ENCODE assay signal across 25 cellular contexts in genomic region chr15:90735929-90736328, GRCh38. TPM values are rescaled to one million over a fixed set of nuclear protein-coding genes. Genes with fewer than 3 reads are reported as not detected.
DNase-seq lines count a peak whose midpoint lies in the region; FAIRE-seq and TF ChIP-seq lines count a peak whose summit lies in the region.
"Had no signal": no experiment of that assay in that cellular context is flagged by ENCODE, and none has a peak within 500 bp of the region (broad histone marks: within the 10 kb centered on the region; RNA-seq: fewer than 3 reads in every experiment).

No MANE protein-coding gene starts in this region.

- DNase-seq in EH (ENCODE audit: low read depth): peak; percentile 19
- DNase-seq in GM18507 (ENCODE audit: extremely low spot score, insufficient read length, low read depth): no peak
- peak; percentile 41 for DNase-seq in choroid plexus epithelial cell (ENCODE audit: low read depth)
- DNase-seq in mesendoderm: peak; percentile 27
- no peak for DNase-seq in occipital lobe (lab: John Stamatoyannopoulos, UW)
- DNase-seq in SKM-1 treated with dmso at 0.1 percent for 144 hours (lab: John Stamatoyannopoulos, UW; ENCODE audit: unreplicated experiment): no peak
- DNase-seq in activated naive CD8-positive, alpha-beta T cell treated with anti-CD3 and anti-CD28 coated beads for 36 hours: no peak
- DNase-seq: Calu3; CD8-positive, alpha-beta memory T cell; DMS153; GDM1; KBM-7; NCI-H1092 treated with DMSO at 0.1 percent for 48 hours; NCI-H1436 treated with DMSO at 0.1 percent for 48 hours; NCI-H2029; NCI-H226; NCI-H510A treated with DMSO at 0.1 percent for 48 hours; NCI-H748 treated with DMSO at 0.1 percent for 48 hours; NK-92 treated with Interleukin-12 subunit alpha and Interleukin-12 subunit beta, amount 100 ng/mL, for 24 hours; Peyer's patch had no signal

- no peaks in the 10 kb centered on the region for H3K36me3 ChIP-seq in mesendoderm (ENCODE audit: control insufficient read depth, insufficient read depth, low read length)
- H3K36me3 ChIP-seq: Peyer's patch had no signal

- peaks cover 1% of the 10 kb centered on the region for H3K79me2 ChIP-seq in mesendoderm (ENCODE audit: control insufficient read depth, insufficient read depth, low read length)

- no peak overlapping the region for H3K4me2 ChIP-seq in mesendoderm (ENCODE audit: low read length)
- H3K4me2 ChIP-seq: GM23338 had no signal

- TF ChIP-seq CTCF in choroid plexus epithelial cell (conservative IDR thresholded peaks at IDR 0.05; ENCODE audit: low read depth, low read length): no peak

- no peak overlapping the region for H3K23ac ChIP-seq in mesendoderm (ENCODE audit: low read length)

- H3K4me1 Mint-ChIP-seq in activated naive CD8-positive, alpha-beta T cell treated with anti-CD3 and anti-CD28 coated beads for 36 hours: peaks cover 13% of the 10 kb centered on the region
- H3K4me1 Mint-ChIP-seq: GM23338 had no signal

- no CpG with 5 or more reads among the region's 1 CpG for WGBS in mesendoderm (ENCODE audit: extremely low coverage, insufficient coverage, low lambda C conversion rate)

- no peak overlapping the region for H3K27ac ChIP-seq in mesendoderm (ENCODE audit: low read depth, low read length)
- H3K27ac ChIP-seq: C4-2B, HL-60, Peyer's patch had no signal

- no peaks in the 10 kb centered on the region for H3K27me3 ChIP-seq in mesendoderm (ENCODE audit: insufficient read depth, low read length, poor library complexity)
- H3K27me3 ChIP-seq: Peyer's patch had no signal

- H3K56ac ChIP-seq in mesendoderm (ENCODE audit: low read length): no peak overlapping the region

- no peaks in the 10 kb centered on the region for H3K27me3 Mint-ChIP-seq in activated naive CD8-positive, alpha-beta T cell treated with anti-CD3 and anti-CD28 coated beads for 36 hours
- H3K27me3 Mint-ChIP-seq: CD8-positive, alpha-beta memory T cell had no signal

- peaks cover 8% of the 10 kb centered on the region for H3K9me3 Mint-ChIP-seq in activated naive CD8-positive, alpha-beta T cell treated with anti-CD3 and anti-CD28 coated beads for 36 hours
- H3K9me3 Mint-ChIP-seq: GM23338 had no signal

- no peak overlapping the region for H4K5ac ChIP-seq in mesendoderm (ENCODE audit: low read length)

- H3K36me3 Mint-ChIP-seq in activated naive CD8-positive, alpha-beta T cell treated with anti-CD3 and anti-CD28 coated beads for 36 hours: peaks cover 57% of the 10 kb centered on the region

- no peak overlapping the region for H3K4ac ChIP-seq in mesendoderm (ENCODE audit: low read depth, low read length)

- no peak overlapping the region for H3K18ac ChIP-seq in mesendoderm (ENCODE audit: low read length)

- H3K9ac ChIP-seq in mesendoderm (ENCODE audit: low read length): no peak overlapping the region

- H3K79me1 ChIP-seq in mesendoderm (ENCODE audit: low read length): peaks cover 1% of the 10 kb centered on the region

- H3K27ac Mint-ChIP-seq in activated naive CD8-positive, alpha-beta T cell treated with anti-CD3 and anti-CD28 coated beads for 36 hours: no peak overlapping the region
- H3K27ac Mint-ChIP-seq: GM23338 had no signal

- H3K4me3 Mint-ChIP-seq in activated naive CD8-positive, alpha-beta T cell treated with anti-CD3 and anti-CD28 coated beads for 36 hours: no peak overlapping the region
- H3K4me3 Mint-ChIP-seq: CD8-positive, alpha-beta memory T cell; GM23338 had no signal

- H2BK15ac ChIP-seq in mesendoderm (replicated peaks; ENCODE audit: low read depth): no peak overlapping the region

- H2AK5ac ChIP-seq in mesendoderm (ENCODE audit: low read length): no peak overlapping the region

- H4K8ac ChIP-seq in mesendoderm (ENCODE audit: low read depth, low read length): no peak overlapping the region

- no peak overlapping the region for H2BK5ac ChIP-seq in mesendoderm (ENCODE audit: low read length)

- peak; percentile 21 for FAIRE-seq in GM18507 (lab: Jason Lieb, UNC)
- FAIRE-seq: A204.1 had no signal

- no peak overlapping the region for H2BK120ac ChIP-seq in mesendoderm (ENCODE audit: low read depth, low read length)

- H3K4me1 ChIP-seq in mesendoderm (ENCODE audit: control insufficient read depth, low read depth, low read length): no peaks in the 10 kb centered on the region
- H3K4me1 ChIP-seq: HAP-1, Peyer's patch had no signal

- H3K4me3 ChIP-seq in choroid plexus epithelial cell (ENCODE audit: low read depth, low read length): no peak overlapping the region
- no peak overlapping the region for H3K4me3 ChIP-seq in mesendoderm (ENCODE audit: low read length)
- H3K4me3 ChIP-seq: GM23338, HAP-1, Peyer's patch had no signal

RNA-seq across cellular contexts. Expression of gene BLM, which starts 18.8 kb away (rescaled TPM):
- polyA plus RNA-seq in mesendoderm (2013, experiment 1 of 2): 33.2 TPM
- 30.6 TPM for polyA plus RNA-seq in mesendoderm (2013, experiment 2 of 2)
- 3.6 TPM for total RNA-seq in occipital lobe
- total RNA-seq in activated naive CD8-positive, alpha-beta T cell treated with anti-CD3 and anti-CD28 coated beads for 36 hours: 10 to 100 TPM; 47.8 to 49.8 TPM

Comparison
In these comparisons a context has a peak if more than half of its experiments do, and no peak if none do; other contexts are left out.
1. DNase-seq: peak in EH (single experiment), choroid plexus epithelial cell (single experiment) and mesendoderm (single experiment); none in GM18507 (single experiment), occipital lobe (single experiment), SKM-1 treated with dmso at 0.1 percent for 144 hours (single experiment) and activated naive CD8-positive, alpha-beta T cell treated with anti-CD3 and anti-CD28 coated beads for 36 hours (single experiment).
2. RNA of gene BLM, which starts 18.8 kb away (total RNA-seq): 47.8 to 49.8 TPM in activated naive CD8-positive, alpha-beta T cell treated with anti-CD3 and anti-CD28 coated beads for 36 hours; 3.6 TPM in occipital lobe (single experiment); every median in the first group is over 10 times any median in the second.